ENCODE assay signal across 38 cellular contexts in genomic region chr18:52063923-52064322, GRCh38.
"Had no signal": no experiment of that assay in that cellular context is flagged by ENCODE, and none has a peak within 500 bp of the region (broad histone marks: within the 10 kb centered on the region; RNA-seq: fewer than 3 reads in every experiment).

No MANE protein-coding gene starts in this region.

- H3K4me3 ChIP-seq: adrenal gland, body of pancreas, cardiac muscle cell had no signal

- H3K27ac Mint-ChIP-seq: activated B cell treated with CpG ODN at 0.5 μM for 24 hours; activated CD4-positive, alpha-beta T cell treated with anti-CD3 and anti-CD28 coated beads for 36 hours; activated CD4-positive, alpha-beta T cell treated with anti-CD3 and anti-CD28 coated beads, Interleukin-2, amount 10 ng/mL, durations not matched to agents 7 days and 5 days; activated CD8-positive, alpha-beta T cell treated with anti-CD3 and anti-CD28 coated beads for 36 hours; activated naive CD4-positive, alpha-beta T cell treated with anti-CD3 and anti-CD28 coated beads for 36 hours; activated naive CD4-positive, alpha-beta T cell treated with anti-CD3 and anti-CD28 coated beads, Interleukin-2, amount 50 U/mL, for 72 hours; activated naive CD8-positive, alpha-beta T cell treated with anti-CD3 and anti-CD28 coated beads for 36 hours; activated T-cell treated with anti-CD3 and anti-CD28 coated beads, Interleukin-2, amount 50 U/mL, for 72 hours; activated T-helper 1 cell treated with anti-CD3 and anti-CD28 coated beads, Interleukin-12 subunit alpha, Interleukin-12 subunit beta, Interleukin-2, Interleukin-4 antibody, amounts not matched to agents 30 ng/mL and 10 ng/mL and 1 ng/mL, durations not matched to agents 14 hours and 24 hours and 36 hours; activated T-helper 17 cell treated with anti-CD3 and anti-CD28 coated beads, Interleukin-2, amount 50 U/mL, for 72 hours; T-helper 1 cell treated with Interleukin-12 subunit alpha and Interleukin-12 subunit beta and Interleukin-4 antibody, amounts not matched to agents 30 μg/mL and 1 μg/mL, for 36 hours; T-helper 2 cell treated with Interferon-gamma antibody and Interleukin-4, amounts not matched to agents 5 μg/mL and 100 μg/mL, for 36 hours had no signal

- H3K9me3 Mint-ChIP-seq: central memory CD8-positive, alpha-beta T cell had no signal

- H3K27ac ChIP-seq: adrenal gland, body of pancreas, brain microvascular endothelial cell, cardiac muscle cell, VCaP had no signal

- H3K27me3 ChIP-seq: adrenal gland, body of pancreas, brain microvascular endothelial cell, cardiac muscle cell had no signal

- H3K4me3 Mint-ChIP-seq: activated B cell treated with CpG ODN at 0.5 μM for 24 hours; activated CD4-positive, alpha-beta T cell treated with anti-CD3 and anti-CD28 coated beads for 36 hours; activated CD4-positive, alpha-beta T cell treated with anti-CD3 and anti-CD28 coated beads, Interleukin-2, amount 10 ng/mL, durations not matched to agents 7 days and 5 days; activated CD8-positive, alpha-beta T cell treated with anti-CD3 and anti-CD28 coated beads for 36 hours; activated naive CD4-positive, alpha-beta T cell treated with anti-CD3 and anti-CD28 coated beads for 36 hours; activated naive CD8-positive, alpha-beta T cell treated with anti-CD3 and anti-CD28 coated beads for 36 hours; activated T-cell treated with anti-CD3 and anti-CD28 coated beads, Interleukin-2, amount 50 U/mL, for 4 hours; activated T-cell treated with anti-CD3 and anti-CD28 coated beads, Interleukin-2, amount 50 U/mL, for 72 hours; activated T-helper 1 cell treated with anti-CD3 and anti-CD28 coated beads, Interleukin-12 subunit alpha, Interleukin-12 subunit beta, Interleukin-2, Interleukin-4 antibody, amounts not matched to agents 30 ng/mL and 10 ng/mL and 1 ng/mL, durations not matched to agents 14 hours and 24 hours and 36 hours; activated T-helper 17 cell treated with anti-CD3 and anti-CD28 coated beads, Interleukin-2, amount 50 U/mL, for 72 hours; central memory CD8-positive, alpha-beta T cell; T-helper 1 cell treated with Interleukin-12 subunit alpha and Interleukin-12 subunit beta and Interleukin-4 antibody, amounts not matched to agents 30 μg/mL and 1 μg/mL, for 36 hours; T-helper 2 cell treated with Interferon-gamma antibody and Interleukin-4, amounts not matched to agents 5 μg/mL and 100 μg/mL, for 36 hours had no signal

- H3K36me3 Mint-ChIP-seq: activated naive CD8-positive, alpha-beta T cell treated with anti-CD3 and anti-CD28 coated beads for 36 hours had no signal

- H3K4me1 ChIP-seq: adrenal gland, body of pancreas had no signal

- H3K36me3 ChIP-seq: adrenal gland, brain microvascular endothelial cell, cardiac muscle cell had no signal

- H3K4me1 Mint-ChIP-seq: activated B cell treated with CpG ODN at 0.5 μM for 24 hours; activated CD4-positive, alpha-beta T cell treated with anti-CD3 and anti-CD28 coated beads for 36 hours; activated CD4-positive, alpha-beta T cell treated with anti-CD3 and anti-CD28 coated beads, Interleukin-2, amount 10 ng/mL, durations not matched to agents 7 days and 5 days; activated naive CD8-positive, alpha-beta T cell treated with anti-CD3 and anti-CD28 coated beads for 36 hours; activated T-helper 17 cell treated with anti-CD3 and anti-CD28 coated beads, Interleukin-2, amount 50 U/mL, for 72 hours; central memory CD8-positive, alpha-beta T cell had no signal

- DNase-seq: activated B cell treated with CpG ODN at 0.5 μM for 24 hours; activated CD4-positive, alpha-beta T cell treated with anti-CD3 and anti-CD28 coated beads for 1 hour; activated CD4-positive, alpha-beta T cell treated with anti-CD3 and anti-CD28 coated beads for 36 hours; activated CD4-positive, alpha-beta T cell treated with anti-CD3 and anti-CD28 coated beads for 48 hours; activated CD4-positive, alpha-beta T cell treated with anti-CD3 and anti-CD28 coated beads, Interleukin-2, amount 10 ng/mL, durations not matched to agents 7 days and 5 days; activated CD4-positive, alpha-beta T cell treated with anti-CD3 and anti-CD28 coated beads, Interleukin-2, amount 50 U/mL, for 48 hours; activated CD8-positive, alpha-beta memory T cell treated with anti-CD3 and anti-CD28 coated beads, Interleukin-2, amount 50 U/mL, for 4 hours; activated CD8-positive, alpha-beta T cell treated with anti-CD3 and anti-CD28 coated beads for 36 hours; activated effector memory CD4-positive, alpha-beta T cell treated with anti-CD3 and anti-CD28 coated beads, Interleukin-2, amount 50 U/mL, for 16 hours; activated gamma-delta T cell treated with Interleukin-2 at 50 U/mL for 16 hours; activated naive CD4-positive, alpha-beta T cell; activated naive CD4-positive, alpha-beta T cell treated with anti-CD3 and anti-CD28 coated beads for 36 hours; activated naive CD4-positive, alpha-beta T cell treated with anti-CD3 and anti-CD28 coated beads, Interleukin-2, amount 50 U/mL, for 16 hours; activated naive CD8-positive, alpha-beta T cell treated with anti-CD3 and anti-CD28 coated beads for 36 hours; activated T-cell treated with anti-CD3 and anti-CD28 coated beads for 4 hours; activated T-cell treated with anti-CD3 and anti-CD28 coated beads, Interleukin-2, amount 50 U/mL, for 1 hour; activated T-cell treated with anti-CD3 and anti-CD28 coated beads, Interleukin-2, amount 50 U/mL, for 4 hours; activated T-cell treated with anti-CD3 and anti-CD28 coated beads, Interleukin-2, amount 50 U/mL, for 72 hours; adrenal gland; amniotic stem cell; aorta; body of pancreas; brain microvascular endothelial cell; caudate nucleus; cerebellar nuclear complex; SW 1271; T-helper 1 cell; T-helper 2 cell; T-helper 9 cell had no signal

- ATAC-seq: activated CD4-positive, alpha-beta T cell treated with anti-CD3 and anti-CD28 coated beads for 36 hours; activated CD4-positive, CD25-positive, alpha-beta regulatory T cell treated with anti-CD3 and anti-CD28 coated beads, Interleukin-2, amount 50 U/mL, for 24 hours; activated CD8-positive, alpha-beta T cell treated with anti-CD3 and anti-CD28 coated beads for 36 hours; activated naive CD4-positive, alpha-beta T cell treated with anti-CD3 and anti-CD28 coated beads, Interleukin-2, amount 50 U/mL, for 72 hours; activated T-cell treated with anti-CD3 and anti-CD28 coated beads, Interleukin-2, amount 50 U/mL, for 4 hours; activated T-cell treated with anti-CD3 and anti-CD28 coated beads, Interleukin-2, amount 50 U/mL, for 72 hours; activated T-helper 17 cell treated with anti-CD3 and anti-CD28 coated beads, Interleukin-2, amount 50 U/mL, for 72 hours; body of pancreas had no signal
